ENCODE assay signal across 8 cellular contexts in the genomic region with DNA sequence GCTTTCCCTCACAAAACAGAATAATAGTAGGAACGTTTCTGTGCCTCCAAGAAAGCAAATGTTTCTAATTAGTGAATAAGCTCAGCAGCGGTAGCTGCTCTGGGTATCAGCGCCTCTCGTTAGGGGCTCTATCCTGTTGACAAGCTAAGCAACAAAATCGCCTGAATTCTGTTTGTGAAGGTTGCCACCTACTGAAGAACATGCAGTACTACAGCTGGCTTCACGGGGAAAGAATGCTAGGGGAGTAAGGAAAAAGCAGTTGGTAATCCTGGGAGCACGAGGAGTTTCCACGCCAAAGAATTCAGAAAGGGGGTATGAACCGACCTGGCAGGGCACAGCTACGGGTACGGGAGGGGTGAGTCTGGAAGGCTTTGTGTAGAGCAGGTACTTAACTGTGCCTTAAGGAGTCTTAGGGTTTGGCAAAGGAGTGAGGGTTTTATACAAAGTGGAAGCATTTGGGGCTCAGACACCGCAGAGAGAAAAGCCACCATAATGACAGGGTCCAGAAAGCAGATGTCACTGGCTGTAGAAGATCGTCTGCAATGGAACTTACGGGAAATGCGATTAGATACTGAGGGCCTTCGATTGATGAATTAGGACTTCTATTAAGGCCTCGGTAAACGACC.
A peak's percentile ranks its signal among the peaks of the same experiment; 100 is the strongest.
DNase-seq lines count a peak whose midpoint lies in the region; ATAC-seq and TF ChIP-seq lines count a peak whose summit lies in the region.

No MANE protein-coding gene starts in this region.

- TF ChIP-seq CTCF in astrocyte of the cerebellum (IDR thresholded peaks at IDR 0.05; ENCODE audit: low read depth, low read length, missing control alignments) (peak; percentile 97), retinal pigment epithelial cell (conservative IDR thresholded peaks at IDR 0.05; ENCODE audit: low read depth, low read length) (peak; percentile 95)

- DNase-seq in activated gamma-delta T cell treated with Interleukin-2 at 50 U/mL for 16 hours, result peak; percentile 21
- no peak for DNase-seq in activated gamma-delta T cell (lab: John Stamatoyannopoulos, UW)
- DNase-seq in NCI-H1092 (lab: John Stamatoyannopoulos, UW), result peak; percentile 80
- peak; percentile 46 for DNase-seq in SKM-1 (lab: John Stamatoyannopoulos, UW; ENCODE audit: unreplicated experiment)
- DNase-seq in astrocyte of the cerebellum (ENCODE audit: low read depth), result peak; percentile 59
- peak; percentile 38 to 67 for DNase-seq in hippocampal formation (lab: John Stamatoyannopoulos, UW)
- no peak for DNase-seq in retinal pigment epithelial cell (ENCODE audit: low read depth)

- H3K4me3 ChIP-seq in astrocyte of the cerebellum (ENCODE audit: low read depth, low read length) (no peak overlapping the region), retinal pigment epithelial cell (ENCODE audit: low read length) (peak overlapping the region; percentile 8)

- in situ Hi-C loops in astrocyte of the cerebellum (cut with HindIII; ENCODE audit: low sequenced_read_pairs), result no loop called here

- peak; percentile 89 for ATAC-seq in HG02623 (IDR thresholded peaks at IDR 0.05; ENCODE audit: unreplicated experiment)

Comparison
In these comparisons a context has a peak if more than half of its experiments do, and no peak if none do; other contexts are left out.
1. DNase-seq: peak in activated gamma-delta T cell treated with Interleukin-2 at 50 U/mL for 16 hours (single experiment), NCI-H1092 (single experiment), SKM-1 (single experiment), astrocyte of the cerebellum (single experiment) and hippocampal formation (2 of 2); none in activated gamma-delta T cell (single experiment) and retinal pigment epithelial cell (single experiment).